In the genomic region with DNA sequence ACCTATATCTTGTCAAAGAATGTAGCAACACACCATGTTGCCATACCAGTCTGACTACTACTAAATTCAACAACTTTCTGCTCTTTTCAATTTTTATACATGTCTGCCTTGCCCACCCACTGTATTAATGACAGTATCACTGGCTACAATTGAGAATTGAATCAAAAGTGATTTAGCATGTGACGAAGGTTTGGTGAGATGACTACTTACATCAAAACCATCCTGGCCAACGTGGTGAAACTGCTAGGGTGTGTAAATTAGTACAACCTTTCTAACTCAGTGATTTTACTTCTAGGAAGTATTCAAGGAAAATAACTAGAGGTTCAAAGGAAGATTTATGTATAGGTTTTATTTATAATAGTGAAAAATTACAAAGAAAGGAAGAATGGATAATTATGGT, we compare ENCODE assay signal across 17 cellular contexts.
DNase-seq lines count a peak whose midpoint lies in the region; ATAC-seq and TF ChIP-seq lines count a peak whose summit lies in the region.
"Had no signal": no experiment of that assay in that cellular context is flagged by ENCODE, and none has a peak within 500 bp of the region (broad histone marks: within the 10 kb centered on the region; RNA-seq: fewer than 3 reads in every experiment).

No MANE protein-coding gene starts in this region.

- ATAC-seq in activated CD8-positive, alpha-beta T cell treated with anti-CD3 and anti-CD28 coated beads for 36 hours = no peak
- no peak for ATAC-seq in activated CD8-positive, alpha-beta T cell treated with anti-CD3 and anti-CD28 coated beads, Interleukin-2, amount 10 ng/mL, durations not matched to agents 7 days and 5 days

- peaks cover 16% of the 10 kb centered on the region for H3K27me3 Mint-ChIP-seq in activated CD8-positive, alpha-beta T cell treated with anti-CD3 and anti-CD28 coated beads for 36 hours
- peaks cover 13% of the 10 kb centered on the region for H3K27me3 Mint-ChIP-seq in activated CD8-positive, alpha-beta T cell treated with anti-CD3 and anti-CD28 coated beads, Interleukin-2, amount 10 ng/mL, durations not matched to agents 7 days and 5 days (ENCODE audit: low read depth)

- H3K27me3 ChIP-seq in OCI-LY3 (ENCODE audit: low read depth, low read length) (peaks cover 30% of the 10 kb centered on the region), brain microvascular endothelial cell (replicated peaks) (no peaks in the 10 kb centered on the region)

- DNase-seq in activated CD8-positive, alpha-beta T cell treated with anti-CD3 and anti-CD28 coated beads for 36 hours = peak; percentile 15
- DNase-seq in activated CD8-positive, alpha-beta T cell treated with anti-CD3 and anti-CD28 coated beads, Interleukin-2, amount 10 ng/mL, durations not matched to agents 7 days and 5 days = no peak
- DNase-seq in GM12865 (ENCODE audit: low read depth) (peak; percentile 31), epithelial cell of esophagus (ENCODE audit: low read depth) (peak; percentile 7), brain microvascular endothelial cell (no peak), RKO (ENCODE audit: low spot score) (no peak)
- DNase-seq: C1 segment of cervical spinal cord; Calu3; CD4-positive, alpha-beta memory T cell; COR-L47; DMS53; DMS79 treated with DMSO at 0.1 percent for 48 hours; GF-D8; GM23248; H7; HCEC 1CT had no signal

- no peaks in the 10 kb centered on the region for H4K20me1 ChIP-seq in OCI-LY3 (ENCODE audit: insufficient read depth, low read length)

- POLR2A ChIA-PET in activated CD8-positive, alpha-beta T cell treated with anti-CD3 and anti-CD28 coated beads for 36 hours (lab: Charles Lee) = no interaction called here
- POLR2A ChIA-PET in activated CD8-positive, alpha-beta T cell treated with anti-CD3 and anti-CD28 coated beads, Interleukin-2, amount 10 ng/mL, durations not matched to agents 7 days and 5 days (lab: Charles Lee) = no interaction called here

- H3K9me3 ChIP-seq in OCI-LY3 (ENCODE audit: insufficient read depth, low read length) = no peaks in the 10 kb centered on the region; the same call in 1 of the 2 replicates

- H3K79me2 ChIP-seq in OCI-LY3 (ENCODE audit: low read length) = no peaks in the 10 kb centered on the region

- peaks cover 15% of the 10 kb centered on the region for H3K4me1 Mint-ChIP-seq in activated CD8-positive, alpha-beta T cell treated with anti-CD3 and anti-CD28 coated beads for 36 hours (ENCODE audit: low read depth)
- H3K4me1 Mint-ChIP-seq in activated CD8-positive, alpha-beta T cell treated with anti-CD3 and anti-CD28 coated beads, Interleukin-2, amount 10 ng/mL, durations not matched to agents 7 days and 5 days (ENCODE audit: low read depth) = peaks cover 9% of the 10 kb centered on the region

- no peaks in the 10 kb centered on the region for H3K36me3 Mint-ChIP-seq in activated CD8-positive, alpha-beta T cell treated with anti-CD3 and anti-CD28 coated beads for 36 hours (ENCODE audit: low read depth)
- peaks cover 2% of the 10 kb centered on the region for H3K36me3 Mint-ChIP-seq in activated CD8-positive, alpha-beta T cell treated with anti-CD3 and anti-CD28 coated beads, Interleukin-2, amount 10 ng/mL, durations not matched to agents 7 days and 5 days (ENCODE audit: low read depth)
- H3K36me3 Mint-ChIP-seq: CD4-positive, alpha-beta memory T cell had no signal

- intact Hi-C loops in activated CD8-positive, alpha-beta T cell treated with anti-CD3 and anti-CD28 coated beads for 36 hours (cut with micrococcal nuclease) = no loop called here

- H3K4me2 ChIP-seq in OCI-LY3 (ENCODE audit: low read length) = 0 out of 2 replicates have a peak overlapping the region, but pooled peaks have one; percentile 4

- peaks cover 34% of the 10 kb centered on the region for H3K4me1 ChIP-seq in OCI-LY3 (ENCODE audit: low read length)

- H2AFZ ChIP-seq in OCI-LY3 (ENCODE audit: low read depth, low read length) = no peak overlapping the region
- H2AFZ ChIP-seq: GM23248 had no signal

- H3K9me3 Mint-ChIP-seq in activated CD8-positive, alpha-beta T cell treated with anti-CD3 and anti-CD28 coated beads for 36 hours = no peaks in the 10 kb centered on the region
- H3K9me3 Mint-ChIP-seq in activated CD8-positive, alpha-beta T cell treated with anti-CD3 and anti-CD28 coated beads, Interleukin-2, amount 10 ng/mL, durations not matched to agents 7 days and 5 days (ENCODE audit: insufficient read depth) = no peaks in the 10 kb centered on the region
- H3K9me3 Mint-ChIP-seq: CD4-positive, alpha-beta memory T cell had no signal

- no peak overlapping the region for H3K27ac Mint-ChIP-seq in activated CD8-positive, alpha-beta T cell treated with anti-CD3 and anti-CD28 coated beads for 36 hours
- H3K27ac Mint-ChIP-seq in activated CD8-positive, alpha-beta T cell treated with anti-CD3 and anti-CD28 coated beads, Interleukin-2, amount 10 ng/mL, durations not matched to agents 7 days and 5 days = no peak overlapping the region
- H3K27ac Mint-ChIP-seq: CD4-positive, alpha-beta memory T cell had no signal

- H3K9ac ChIP-seq in OCI-LY3 (ENCODE audit: low read length) = no peak overlapping the region
- H3K9ac ChIP-seq: GM23248 had no signal

- TF ChIP-seq CTCF in activated CD8-positive, alpha-beta T cell treated with anti-CD3 and anti-CD28 coated beads for 36 hours (IDR thresholded peaks at IDR 0.05) = no peak
- TF ChIP-seq CTCF in GM12865 (IDR thresholded peaks at IDR 0.05; ENCODE audit: insufficient read depth, low read depth, low read length, missing control alignments) = no peak
- no peak for TF ChIP-seq CTCF in OCI-LY3 (IDR thresholded peaks at IDR 0.05; ENCODE audit: low read depth, low read length)
- no peak for TF ChIP-seq CTCF in epithelial cell of esophagus (IDR thresholded peaks at IDR 0.05; ENCODE audit: insufficient read depth, low read depth, low read length, missing control alignments)
- TF ChIP-seq CTCF in brain microvascular endothelial cell (IDR thresholded peaks at IDR 0.05; ENCODE audit: low read depth, low read length, missing control alignments) = no peak

- H3K27ac ChIP-seq in OCI-LY3 (ENCODE audit: low read length) (no peak overlapping the region), brain microvascular endothelial cell (no peak overlapping the region)
- H3K27ac ChIP-seq: GM23248 had no signal

- H3K4me3 ChIP-seq in GM12865 (ENCODE audit: low read depth, low read length) = no peak overlapping the region
- H3K4me3 ChIP-seq in OCI-LY3 (ENCODE audit: low read length) = no peak overlapping the region
- no peak overlapping the region for H3K4me3 ChIP-seq in epithelial cell of esophagus (ENCODE audit: low read length)
- no peak overlapping the region for H3K4me3 ChIP-seq in brain microvascular endothelial cell (ENCODE audit: low read depth, low read length)
- H3K4me3 ChIP-seq: GM23248 had no signal

- H3K36me3 ChIP-seq in OCI-LY3 (replicated peaks; ENCODE audit: low read depth, low read length) (no peaks in the 10 kb centered on the region), brain microvascular endothelial cell (replicated peaks) (no peaks in the 10 kb centered on the region)

- in situ Hi-C loops in brain microvascular endothelial cell (cut with HindIII; ENCODE audit: low pct_ligation_motif_present, low sequenced_read_pairs) = no loop called here

- H3K4me3 Mint-ChIP-seq in activated CD8-positive, alpha-beta T cell treated with anti-CD3 and anti-CD28 coated beads for 36 hours = no peak overlapping the region
- H3K4me3 Mint-ChIP-seq in activated CD8-positive, alpha-beta T cell treated with anti-CD3 and anti-CD28 coated beads, Interleukin-2, amount 10 ng/mL, durations not matched to agents 7 days and 5 days = no peak overlapping the region
- H3K4me3 Mint-ChIP-seq: CD4-positive, alpha-beta memory T cell had no signal

- CTCF ChIA-PET in activated CD8-positive, alpha-beta T cell treated with anti-CD3 and anti-CD28 coated beads for 36 hours (lab: Charles Lee) = interaction anchor here (2.4 kb wide), 1 partner anchor 13 kb away, joined by 6 read pairs; no protein-coding TSS in a partner anchor
- CTCF ChIA-PET in activated CD8-positive, alpha-beta T cell treated with anti-CD3 and anti-CD28 coated beads, Interleukin-2, amount 10 ng/mL, durations not matched to agents 7 days and 5 days (lab: Charles Lee) = no interaction called here

Comparison
In these comparisons a context has a peak if more than half of its experiments do, and no peak if none do; other contexts are left out.
1. DNase-seq: peak in activated CD8-positive, alpha-beta T cell treated with anti-CD3 and anti-CD28 coated beads for 36 hours (single experiment), GM12865 (single experiment) and epithelial cell of esophagus (single experiment); none in activated CD8-positive, alpha-beta T cell treated with anti-CD3 and anti-CD28 coated beads, Interleukin-2, amount 10 ng/mL, durations not matched to agents 7 days and 5 days (single experiment), brain microvascular endothelial cell (single experiment) and RKO (single experiment).